In genomic region chr7:134726581-134726980, GRCh38 we compare ENCODE assay signal across 1 cellular context.
TF ChIP-seq lines count a peak whose summit lies in the region.

No MANE protein-coding gene starts in this region.

TF ChIP-seq in GM23338, 12 proteins besides CTCF, POLR2A, EP300 and RAD21 (continued from another document):
- TF ChIP-seq ZNF462 (CRISPR knock-in tag; IDR thresholded peaks at IDR 0.05) (no peak), ETS1 (IDR thresholded peaks at IDR 0.05) (no peak), NANOG (IDR thresholded peaks at IDR 0.05; ENCODE audit: borderline replicate concordance) (no peak), ZNF114 (CRISPR knock-in tag; IDR thresholded peaks at IDR 0.05) (no peak), STAT1 (IDR thresholded peaks at IDR 0.05; ENCODE audit: unreplicated experiment) (no peak), REST (IDR thresholded peaks at IDR 0.05; ENCODE audit: unreplicated experiment) (no peak)
